Comparison of ENCODE assay signal across 1 cellular context in genomic region chr17:7837375-7838290, GRCh38.
TF ChIP-seq lines count a peak whose summit lies in the region.

No MANE protein-coding gene starts in this region.

TF ChIP-seq in WTC11, 78 proteins besides CTCF, POLR2A, EP300 and RAD21 (continued from another document):
- no peak for TF ChIP-seq IRF1 (CRISPR knock-in tag; IDR thresholded peaks at IDR 0.05)
